In genomic region chr1:11893907-11894251, GRCh38 we compare ENCODE assay signal across 8 cellular contexts. TPM values are rescaled to one million over a fixed set of nuclear protein-coding genes. Genes with fewer than 3 reads are reported as not detected.
A peak's percentile ranks its signal among the peaks of the same experiment; 100 is the strongest.
DNase-seq lines count a peak whose midpoint lies in the region; ATAC-seq and TF ChIP-seq lines count a peak whose summit lies in the region.

No MANE protein-coding gene starts in this region.

- peaks cover 2% of the 10 kb centered on the region for H3K27me3 Mint-ChIP-seq in endothelial cell (ENCODE audit: unreplicated experiment)
- H3K27me3 Mint-ChIP-seq in naive thymus-derived CD4-positive, alpha-beta T cell: peaks cover 20 to 49% (median 31%) of the 10 kb centered on the region in 5 donors

- TF ChIP-seq CTCF in AG09319 (IDR thresholded peaks at IDR 0.05; ENCODE audit: low read depth, low read length) (peak; percentile 94), endothelial cell (IDR thresholded peaks at IDR 0.05; ENCODE audit: unreplicated experiment) (peak; percentile 69)

- no peaks in the 10 kb centered on the region for H3K9me2 ChIP-seq in GM23248 (ENCODE audit: insufficient read depth)

- no peak overlapping the region for H3K4me3 ChIP-seq in GM23248
- H3K4me3 ChIP-seq in naive thymus-derived CD4-positive, alpha-beta T cell (ENCODE audit: low read length): no peak overlapping the region

- no peak overlapping the region for H3K27ac Mint-ChIP-seq in endothelial cell (ENCODE audit: unreplicated experiment)
- H3K27ac Mint-ChIP-seq in naive thymus-derived CD4-positive, alpha-beta T cell: peak overlapping the region in 2 of 9 donors; percentile 25 to 54

- POLR2A ChIA-PET in naive thymus-derived CD4-positive, alpha-beta T cell (lab: Charles Lee): interaction anchor here (0.9 to 1.4 kb wide), 2 partner anchors 14 to 16 kb away, joined by 5 read pairs; no protein-coding TSS in a partner anchor

- H3K27ac ChIP-seq in GM23248: no peak overlapping the region
- no peak overlapping the region for H3K27ac ChIP-seq in naive thymus-derived CD4-positive, alpha-beta T cell (ENCODE audit: low read depth, low read length)

- H3K9ac ChIP-seq in GM23248: no peak overlapping the region

- DNase-seq in AG09319 (ENCODE audit: extremely low read depth, low read depth): no peak
- DNase-seq in GM23248: peak; percentile 56
- DNase-seq in NCI-H345 treated with DMSO at 0.1 percent for 48 hours (lab: John Stamatoyannopoulos, UW; ENCODE audit: unreplicated experiment): peak; percentile 44
- DNase-seq in activated CD8-positive, alpha-beta memory T cell treated with anti-CD3 and anti-CD28 coated beads for 1 hour (ENCODE audit: extremely low read depth in 1 of 2, low read depth in 1 of 2): peak; percentile 32 to 53
- DNase-seq in endothelial cell (ENCODE audit: low spot score): peak; percentile 74
- peak; percentile 41 to 77 (median 61) for DNase-seq in naive thymus-derived CD4-positive, alpha-beta T cell
- DNase-seq in stimulated activated naive CD4-positive, alpha-beta T cell (lab: John Stamatoyannopoulos, UW): peak in 5 of 6 experiments; percentile 53 to 68 (median 58)
- DNase-seq in cortex of kidney (lab: John Stamatoyannopoulos, UW): no peak

- H3K4me1 ChIP-seq in GM23248 (ENCODE audit: insufficient read depth): peaks cover 4% of the 10 kb centered on the region; the same call in 1 of the 2 replicates
- no peaks in the 10 kb centered on the region for H3K4me1 ChIP-seq in naive thymus-derived CD4-positive, alpha-beta T cell (ENCODE audit: control insufficient read depth in 2 of 2, insufficient read depth in 2 of 2, low read length in 2 of 2)

- peaks cover 23% of the 10 kb centered on the region for H3K27me3 ChIP-seq in GM23248 (replicated peaks; ENCODE audit: insufficient read depth)
- peaks cover 0 to 4% of the 10 kb centered on the region in 2 donors for H3K27me3 ChIP-seq in naive thymus-derived CD4-positive, alpha-beta T cell (ENCODE audit: control insufficient read depth in 2 of 2, insufficient read depth in 2 of 2, low read length in 2 of 2)

- H4K20me1 ChIP-seq in GM23248 (ENCODE audit: insufficient read depth): no peaks in the 10 kb centered on the region

- H2AFZ ChIP-seq in GM23248: no peak overlapping the region

- H3K36me3 ChIP-seq in GM23248 (ENCODE audit: low read depth): no peaks in the 10 kb centered on the region
- H3K36me3 ChIP-seq in naive thymus-derived CD4-positive, alpha-beta T cell (ENCODE audit: control insufficient read depth in 2 of 3, insufficient read depth in 3 of 3, low read length in 3 of 3): no peaks in the 10 kb centered on the region

- no peaks in the 10 kb centered on the region for H3K9me3 Mint-ChIP-seq in endothelial cell (ENCODE audit: unreplicated experiment)
- peaks cover 0 to 1% (median 0%) of the 10 kb centered on the region in 11 donors for H3K9me3 Mint-ChIP-seq in naive thymus-derived CD4-positive, alpha-beta T cell

- H3K4me2 ChIP-seq in GM23248 (ENCODE audit: unreplicated experiment): no peak overlapping the region

- intact Hi-C loops in naive thymus-derived CD4-positive, alpha-beta T cell (cut with micrococcal nuclease): loop anchor here (1.0 to 5.0 kb wide), 5 partner anchors 13 to 857 kb away; partner anchors contain the start of genes FBXO2 (in 1 of the 2) and FBXO44 (in 1 of the 2)

- H3K4me1 Mint-ChIP-seq in endothelial cell (ENCODE audit: unreplicated experiment): no peaks in the 10 kb centered on the region
- peaks cover 0 to 4% (median 0%) of the 10 kb centered on the region in 7 donors for H3K4me1 Mint-ChIP-seq in naive thymus-derived CD4-positive, alpha-beta T cell

- H3K9me3 ChIP-seq in GM23248 (ENCODE audit: low read depth): no peaks in the 10 kb centered on the region
- H3K9me3 ChIP-seq in naive thymus-derived CD4-positive, alpha-beta T cell (ENCODE audit: control insufficient read depth in 2 of 3, low read length in 3 of 3): no peaks in the 10 kb centered on the region

- no peaks in the 10 kb centered on the region for H3F3A ChIP-seq in GM23248 (ENCODE audit: insufficient read depth)

- CTCF ChIA-PET in naive thymus-derived CD4-positive, alpha-beta T cell (lab: Charles Lee): interaction anchor here (0.6 kb wide), 1 partner anchor 668 kb away, joined by 3 read pairs; no protein-coding TSS in a partner anchor

- no peak overlapping the region for H3K4me3 Mint-ChIP-seq in endothelial cell (ENCODE audit: unreplicated experiment)
- H3K4me3 Mint-ChIP-seq in naive thymus-derived CD4-positive, alpha-beta T cell: peak overlapping the region in 1 of 10 donors; percentile 2

- H3K36me3 Mint-ChIP-seq in endothelial cell (ENCODE audit: low read depth, unreplicated experiment): no peaks in the 10 kb centered on the region
- no peaks in the 10 kb centered on the region for H3K36me3 Mint-ChIP-seq in naive thymus-derived CD4-positive, alpha-beta T cell

- peak; percentile 91 for ATAC-seq in naive thymus-derived CD4-positive, alpha-beta T cell

- in situ Hi-C loops in GM23248 (cut with MboI): no loop called here

- 0 to 2% methylated on average over 5 of the region's 5 CpGs for WGBS in GM23248 (ENCODE audit: low coverage in 1 of 2, low lambda C conversion rate in 2 of 2, missing lambda C conversion rate in 2 of 2), 2 experiments

- no peaks in the 10 kb centered on the region for H3K79me2 ChIP-seq in GM23248 (ENCODE audit: insufficient read depth)

RNA-seq across cellular contexts. Expression of gene KIAA2013, which starts 32.3 kb away (rescaled TPM):
- total RNA-seq in GM23248 (2014; rRNA removed; shearing (Covaris generic)): 100 and 116 TPM in 2 replicates
- polyA plus RNA-seq in GM23248 (2016; fragmentation: Nextera tagmentation; extraction: Ambion mirVana): 10.5 and 10.7 TPM in 2 replicates
- total RNA-seq in endothelial cell (ENCODE audit: unreplicated experiment): 38.0 TPM
- 10 to 100 TPM; 13.3 to 38.1 (median 27.2) TPM for total RNA-seq in naive thymus-derived CD4-positive, alpha-beta T cell
- polyA plus RNA-seq in naive thymus-derived CD4-positive, alpha-beta T cell: 10 to 100 TPM; 19.8 to 37.9 TPM

RNA-seq across cellular contexts. Expression of gene NPPB, which starts 35.1 kb away (rescaled TPM):
- not detected in 2 replicates for total RNA-seq in GM23248 (2014; rRNA removed; shearing (Covaris generic))
- not detected in 2 replicates for polyA plus RNA-seq in GM23248 (2016; fragmentation: Nextera tagmentation; extraction: Ambion mirVana)
- total RNA-seq in endothelial cell (ENCODE audit: unreplicated experiment): not detected
- total RNA-seq in naive thymus-derived CD4-positive, alpha-beta T cell: not detected
- not detected for polyA plus RNA-seq in naive thymus-derived CD4-positive, alpha-beta T cell

RNA-seq across cellular contexts. Expression of gene PLOD1, which starts 40.6 kb away (rescaled TPM):
- total RNA-seq in GM23248 (2014; rRNA removed; shearing (Covaris generic)): 633 and 640 TPM in 2 replicates
- 443 and 482 TPM in 2 replicates for polyA plus RNA-seq in GM23248 (2016; fragmentation: Nextera tagmentation; extraction: Ambion mirVana)
- total RNA-seq in endothelial cell (ENCODE audit: unreplicated experiment): 173 TPM
- total RNA-seq in naive thymus-derived CD4-positive, alpha-beta T cell: 10 to 100 TPM in 2 of 5 experiments, 1 to 10 TPM in 3; 3.6 to 24.2 (median 4.8) TPM
- polyA plus RNA-seq in naive thymus-derived CD4-positive, alpha-beta T cell: 1 to 10 TPM; 1.8 to 2.7 TPM

RNA-seq across cellular contexts. Expression of gene NPPA, which starts 46.3 kb away (rescaled TPM):
- total RNA-seq in GM23248 (2014; rRNA removed; shearing (Covaris generic)): not detected in 2 replicates
- polyA plus RNA-seq in GM23248 (2016; fragmentation: Nextera tagmentation; extraction: Ambion mirVana): not detected in 2 replicates
- total RNA-seq in endothelial cell (ENCODE audit: unreplicated experiment): not detected
- not detected for total RNA-seq in naive thymus-derived CD4-positive, alpha-beta T cell
- not detected for polyA plus RNA-seq in naive thymus-derived CD4-positive, alpha-beta T cell

Comparison
In these comparisons a context has a peak if more than half of its experiments do, and no peak if none do; other contexts are left out.
1. DNase-seq: peak in GM23248 (single experiment), NCI-H345 treated with DMSO at 0.1 percent for 48 hours (single experiment), activated CD8-positive, alpha-beta memory T cell treated with anti-CD3 and anti-CD28 coated beads for 1 hour (2 of 2), endothelial cell (single experiment), naive thymus-derived CD4-positive, alpha-beta T cell (9 of 9) and stimulated activated naive CD4-positive, alpha-beta T cell (5 of 6); none in AG09319 (single experiment) and cortex of kidney (single experiment).